6 cellular contexts compared by ENCODE assay signal in genomic region chr2:120874876-120875275, GRCh38.
"Had no signal": no experiment of that assay in that cellular context is flagged by ENCODE, and none has a peak within 500 bp of the region (broad histone marks: within the 10 kb centered on the region; RNA-seq: fewer than 3 reads in every experiment).

No MANE protein-coding gene starts in this region.

- H3K27ac ChIP-seq: parathyroid adenoma had no signal

- H3K9ac ChIP-seq: parathyroid adenoma had no signal

- H3K27ac Mint-ChIP-seq: activated CD4-positive, alpha-beta T cell treated with anti-CD3 and anti-CD28 coated beads for 36 hours; activated naive CD4-positive, alpha-beta T cell treated with anti-CD3 and anti-CD28 coated beads for 36 hours had no signal

- H3K4me3 ChIP-seq: transverse colon had no signal

- H3K9me3 Mint-ChIP-seq: activated naive CD4-positive, alpha-beta T cell treated with anti-CD3 and anti-CD28 coated beads for 36 hours had no signal

- H3K4me3 Mint-ChIP-seq: activated CD4-positive, alpha-beta T cell treated with anti-CD3 and anti-CD28 coated beads for 36 hours; activated naive CD4-positive, alpha-beta T cell treated with anti-CD3 and anti-CD28 coated beads for 36 hours had no signal

- H3K9me3 ChIP-seq: transverse colon had no signal

- H3K36me3 ChIP-seq: transverse colon had no signal

- H3K4me1 ChIP-seq: parathyroid adenoma had no signal

- DNase-seq: activated CD4-positive, alpha-beta T cell treated with anti-CD3 and anti-CD28 coated beads for 36 hours; activated naive CD4-positive, alpha-beta T cell treated with anti-CD3 and anti-CD28 coated beads for 36 hours; T-helper 9 cell; transverse colon had no signal

- H3K4me1 Mint-ChIP-seq: activated CD4-positive, alpha-beta T cell treated with anti-CD3 and anti-CD28 coated beads for 36 hours had no signal

- ATAC-seq: activated CD4-positive, alpha-beta T cell treated with anti-CD3 and anti-CD28 coated beads for 36 hours; left colon had no signal
